ENCODE assay signal across 9 cellular contexts in the genomic region with DNA sequence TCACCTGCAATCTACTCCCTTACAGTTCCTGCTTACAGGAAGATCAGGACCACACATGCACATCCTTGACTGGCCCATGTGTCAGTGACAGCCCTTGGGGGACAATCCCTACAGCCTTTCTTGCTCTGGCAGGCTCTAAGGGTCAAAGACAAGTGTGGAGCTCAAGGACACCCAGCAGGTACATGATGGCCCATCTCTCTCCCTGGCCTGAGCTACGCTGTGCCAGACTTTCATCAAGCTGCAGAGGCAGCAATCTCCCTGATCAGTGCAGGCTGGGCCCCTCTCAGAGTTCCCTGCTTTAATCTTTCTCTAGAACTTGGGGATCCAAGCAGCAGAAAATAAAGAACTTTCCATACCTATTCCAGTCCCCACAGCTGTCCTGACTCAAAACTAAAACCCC. TPM values are rescaled to one million over a fixed set of nuclear protein-coding genes. Genes with fewer than 3 reads are reported as not detected.
DNase-seq lines count a peak whose midpoint lies in the region; ATAC-seq and TF ChIP-seq lines count a peak whose summit lies in the region.
"Had no signal": no experiment of that assay in that cellular context is flagged by ENCODE, and none has a peak within 500 bp of the region (broad histone marks: within the 10 kb centered on the region; RNA-seq: fewer than 3 reads in every experiment).

No MANE protein-coding gene starts in this region.

- no peak for ATAC-seq in activated naive CD8-positive, alpha-beta T cell treated with anti-CD3 and anti-CD28 coated beads, Interleukin-2, amount 50 U/mL, for 24 hours
- ATAC-seq in naive B cell (ENCODE audit: low read depth in 2 of 2), result no peak
- ATAC-seq in GM18909 (IDR thresholded peaks at IDR 0.05; ENCODE audit: poor library complexity, unreplicated experiment), result no peak

- intact Hi-C loops in posterior vena cava (cut with DNase I), result no loop called here
- intact Hi-C loops in tibial artery (cut with DNase I; ENCODE audit: low total_unique reads), result no loop called here

- H3K27ac Mint-ChIP-seq in activated naive CD8-positive, alpha-beta T cell treated with anti-CD3 and anti-CD28 coated beads, Interleukin-2, amount 50 U/mL, for 24 hours, result peak overlapping the region; percentile 93
- H3K27ac Mint-ChIP-seq in naive B cell (peak overlapping the region in 4 of 6 donors; percentile 89 to 94 (median 94)), osteocyte (ENCODE audit: unreplicated experiment) (no peak overlapping the region)

- TF ChIP-seq CTCF in AG09309 (IDR thresholded peaks at IDR 0.05; ENCODE audit: control insufficient read depth, insufficient read depth, low read depth, low read length, missing control alignments), result no peak
- no peak for TF ChIP-seq CTCF in GM12864 (IDR thresholded peaks at IDR 0.05; ENCODE audit: low read depth, low read length, missing control alignments)
- TF ChIP-seq CTCF in osteocyte (IDR thresholded peaks at IDR 0.05), result no peak
- TF ChIP-seq CTCF in tibial artery (IDR thresholded peaks at IDR 0.05), result no peak

- H3K4me3 ChIP-seq in AG09309 (ENCODE audit: control insufficient read depth, low read depth, low read length), result peak overlapping the region; percentile 77
- H3K4me3 ChIP-seq in GM12864 (ENCODE audit: low read depth, low read length), result peak overlapping the region; percentile 92
- no peak overlapping the region for H3K4me3 ChIP-seq in tibial artery

- H3K36me3 ChIP-seq in tibial artery, result no peaks in the 10 kb centered on the region

- H3K27ac ChIP-seq in tibial artery, result no peak overlapping the region

- H3K9me3 ChIP-seq in tibial artery, result no peaks in the 10 kb centered on the region

- H3K4me1 Mint-ChIP-seq in activated naive CD8-positive, alpha-beta T cell treated with anti-CD3 and anti-CD28 coated beads, Interleukin-2, amount 50 U/mL, for 24 hours, result peaks cover 81% of the 10 kb centered on the region
- peaks cover 83 to 89% (median 88%) of the 10 kb centered on the region in 3 donors for H3K4me1 Mint-ChIP-seq in naive B cell
- H3K4me1 Mint-ChIP-seq in osteocyte (ENCODE audit: unreplicated experiment), result peaks cover 10% of the 10 kb centered on the region

- peaks cover 0 to 19% (median 18%) of the 10 kb centered on the region in 4 donors for H3K4me1 ChIP-seq in tibial artery

- H3K27me3 ChIP-seq in tibial artery, result peaks cover 0 to 57% of the 10 kb centered on the region in 2 donors

- H3K9me3 Mint-ChIP-seq in activated naive CD8-positive, alpha-beta T cell treated with anti-CD3 and anti-CD28 coated beads, Interleukin-2, amount 50 U/mL, for 24 hours, result no peaks in the 10 kb centered on the region
- H3K9me3 Mint-ChIP-seq in naive B cell (no peaks in the 10 kb centered on the region), osteocyte (ENCODE audit: unreplicated experiment) (no peaks in the 10 kb centered on the region)

- peak overlapping the region; percentile 94 for H3K4me3 Mint-ChIP-seq in activated naive CD8-positive, alpha-beta T cell treated with anti-CD3 and anti-CD28 coated beads, Interleukin-2, amount 50 U/mL, for 24 hours
- H3K4me3 Mint-ChIP-seq in naive B cell, result peak overlapping the region; percentile 81 to 92 (median 86)
- H3K4me3 Mint-ChIP-seq in osteocyte (ENCODE audit: unreplicated experiment), result no peak overlapping the region

- DNase-seq in AG09309 (ENCODE audit: low read depth), result no peak
- DNase-seq in GM12864 (ENCODE audit: low read depth), result no peak
- no peak for DNase-seq in activated naive CD8-positive, alpha-beta T cell treated with anti-CD3 and anti-CD28 coated beads, Interleukin-2, amount 50 U/mL, for 24 hours
- no peak for DNase-seq in naive B cell
- no peak for DNase-seq in osteocyte (ENCODE audit: extremely low spot score, unreplicated experiment)
- DNase-seq in posterior vena cava (ENCODE audit: low spot score), result no peak
- DNase-seq in tibial artery, result no peak
- DNase-seq: NCI-H1694 treated with DMSO at 0.1 percent for 48 hours had no signal

- H3K36me3 Mint-ChIP-seq in activated naive CD8-positive, alpha-beta T cell treated with anti-CD3 and anti-CD28 coated beads, Interleukin-2, amount 50 U/mL, for 24 hours (ENCODE audit: low read depth), result peaks cover 65% of the 10 kb centered on the region
- H3K36me3 Mint-ChIP-seq in naive B cell (peaks cover 0 to 11% of the 10 kb centered on the region in 2 donors), osteocyte (ENCODE audit: unreplicated experiment) (no peaks in the 10 kb centered on the region)

- H3K27me3 Mint-ChIP-seq in activated naive CD8-positive, alpha-beta T cell treated with anti-CD3 and anti-CD28 coated beads, Interleukin-2, amount 50 U/mL, for 24 hours, result no peaks in the 10 kb centered on the region
- H3K27me3 Mint-ChIP-seq in naive B cell (no peaks in the 10 kb centered on the region), osteocyte (ENCODE audit: unreplicated experiment) (peaks cover 14% of the 10 kb centered on the region)

RNA-seq across cellular contexts. Expression of a gene that starts 2.6 kb away (rescaled TPM):
- polyA plus RNA-seq in naive B cell (ENCODE audit: low read depth in 6 of 6), result 1 to 10 TPM in 2 of 6 donors, under 1 TPM in 3, not detected in 1; 0.10 to 1.5 (median 0.62) TPM
- 0.37 and 0.51 TPM in 2 replicates for total RNA-seq in osteocyte
- 1 to 10 TPM; 1.2 to 2.0 TPM for total RNA-seq in posterior vena cava

RNA-seq across cellular contexts. Expression of a gene that starts 29.8 kb away (rescaled TPM):
- 100 to 1,000 TPM; 113 to 143 (median 134) TPM for polyA plus RNA-seq in naive B cell (ENCODE audit: low read depth in 6 of 6)
- total RNA-seq in osteocyte (49.6 and 59.5 TPM in 2 replicates), posterior vena cava (10 to 100 TPM; 24.8 to 25.9 TPM)

Comparison
In these comparisons a context has a peak if more than half of its experiments do, and no peak if none do; other contexts are left out.
1. H3K4me3 ChIP-seq: peak in AG09309 (single experiment) and GM12864 (single experiment); none in tibial artery (0 of 2).